In the genomic region with DNA sequence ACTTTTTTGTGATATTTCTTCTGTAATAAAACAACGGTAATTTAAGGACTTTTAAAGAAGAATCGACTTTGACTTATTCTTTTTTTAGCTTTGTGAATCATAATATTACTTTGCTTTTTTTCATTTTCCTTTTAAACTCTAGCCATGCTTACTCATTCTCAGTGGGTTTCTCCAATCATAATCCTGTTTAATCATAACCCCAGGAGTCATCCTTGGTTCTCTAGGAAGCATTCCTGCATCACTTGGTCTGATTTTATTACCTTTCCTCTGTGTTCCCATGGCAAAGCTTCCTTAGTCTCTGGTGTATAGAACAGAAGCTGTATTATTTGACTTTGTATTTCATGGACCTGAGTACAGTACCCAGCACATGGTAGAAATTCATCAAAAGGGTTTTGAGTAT, we compare ENCODE assay signal across 21 cellular contexts.
DNase-seq lines count a peak whose midpoint lies in the region; ATAC-seq and TF ChIP-seq lines count a peak whose summit lies in the region.
"Had no signal": no experiment of that assay in that cellular context is flagged by ENCODE, and none has a peak within 500 bp of the region (broad histone marks: within the 10 kb centered on the region; RNA-seq: fewer than 3 reads in every experiment).

No MANE protein-coding gene starts in this region.

- WGBS in SK-N-SH (ENCODE audit: low lambda C conversion rate): 39% methylated on average over 2 of the region's 2 CpGs

- TF ChIP-seq CTCF in SK-N-SH (IDR thresholded peaks at IDR 0.05) (no peak), foreskin keratinocyte (conservative IDR thresholded peaks at IDR 0.05) (no peak)

- DNase-seq in A172 (ENCODE audit: low spot score) (peak; percentile 30), GM04503 (ENCODE audit: low read depth) (peak; percentile 34), SK-N-SH (no peak), foreskin keratinocyte (peak; percentile 16 to 54), GDM1 (lab: John Stamatoyannopoulos, UW) (no peak), cerebellum (ENCODE audit: low spot score) (no peak)
- DNase-seq: activated CD4-positive, alpha-beta memory T cell treated with anti-CD3 and anti-CD28 coated beads for 36 hours; activated T-cell treated with anti-CD3 and anti-CD28 coated beads, Interleukin-2, amount 50 U/mL, for 72 hours; central memory CD4-positive, alpha-beta T cell; effector memory CD4-positive, alpha-beta T cell; GF-D8; MG63; naive thymus-derived CD8-positive, alpha-beta T cell; NCI-H2029 treated with DMSO at 0.1 percent for 48 hours; NCI-H526; uterus had no signal

- POLR2A ChIA-PET in SK-N-SH (lab: Yijun Ruan, JAX): no interaction called here

- peaks cover 3 to 12% of the 10 kb centered on the region in 2 experiments for H3K36me3 ChIP-seq in SK-N-SH (replicated peaks in 1 of 2; ENCODE audit: control insufficient read depth in 1 of 2, insufficient read depth in 2 of 2, low read length in 1 of 2)
- H3K36me3 ChIP-seq: gastroesophageal sphincter, MG63, uterus had no signal

- peaks cover 4% of the 10 kb centered on the region for H3F3A ChIP-seq in SK-N-SH (replicated peaks; ENCODE audit: insufficient read depth)

- no peak for TF ChIP-seq RAD21 in SK-N-SH (IDR thresholded peaks at IDR 0.05; ENCODE audit: low read length)

- H3K9me3 ChIP-seq in SK-N-SH: no peaks in the 10 kb centered on the region
- H3K9me3 ChIP-seq: gastroesophageal sphincter, MG63, uterus had no signal

- TF ChIP-seq EP300 in SK-N-SH (IDR thresholded peaks at IDR 0.05; ENCODE audit: borderline replicate concordance in 1 of 2, low read depth in 1 of 2, low read length in 1 of 2): no peak

- H3K4me3 ChIP-seq in SK-N-SH (ENCODE audit: low read depth in 2 of 2, low read length in 1 of 2): no peak overlapping the region
- H3K4me3 ChIP-seq: gastroesophageal sphincter, lung, MG63, uterus had no signal

- no peak overlapping the region for H3K4me2 ChIP-seq in SK-N-SH

- H3K27me3 ChIP-seq in SK-N-SH (ENCODE audit: insufficient read depth): no peaks in the 10 kb centered on the region
- no peaks in the 10 kb centered on the region for H3K27me3 ChIP-seq in foreskin keratinocyte
- H3K27me3 ChIP-seq: gastroesophageal sphincter, MG63, uterus had no signal

- CTCF ChIA-PET in SK-N-SH (lab: Yijun Ruan, JAX): interaction anchor here (1.2 kb wide), 1 partner anchor 185 kb away, joined by 3 read pairs; no protein-coding TSS in a partner anchor

- H3K9ac ChIP-seq in SK-N-SH: no peak overlapping the region

- H4K20me1 ChIP-seq in SK-N-SH (ENCODE audit: insufficient read depth): no peaks in the 10 kb centered on the region

- H3K79me2 ChIP-seq in SK-N-SH (ENCODE audit: insufficient read depth): peaks cover 6% of the 10 kb centered on the region; the same call in 1 of the 2 replicates

- H3K27ac ChIP-seq in SK-N-SH (ENCODE audit: low read depth in 2 of 2, low read length in 1 of 2) (peak overlapping the region in 1 of 2 experiments; percentile 62; a peak in 2 of 4 replicates), foreskin keratinocyte (no peak overlapping the region)
- H3K27ac ChIP-seq: gastroesophageal sphincter, uterus had no signal

- H2AFZ ChIP-seq in SK-N-SH (ENCODE audit: low read depth): no peak overlapping the region

- H3K9me2 ChIP-seq in SK-N-SH: no peaks in the 10 kb centered on the region

- ATAC-seq in foreskin keratinocyte: peak; percentile 78
- no peak for ATAC-seq in HG02852 (IDR thresholded peaks at IDR 0.05; ENCODE audit: unreplicated experiment)
- ATAC-seq in GM18909 (IDR thresholded peaks at IDR 0.05; ENCODE audit: poor library complexity, unreplicated experiment): no peak
- ATAC-seq: activated T-cell treated with anti-CD3 and anti-CD28 coated beads, Interleukin-2, amount 50 U/mL, for 72 hours; gastroesophageal sphincter; HCT116; naive thymus-derived CD8-positive, alpha-beta T cell had no signal

- H3K4me1 ChIP-seq in SK-N-SH (ENCODE audit: control insufficient read depth in 1 of 2, insufficient read depth in 2 of 2, low read depth in 1 of 2, low read length in 1 of 2): peaks cover 0 to 12% of the 10 kb centered on the region in 2 experiments; a peak in 2 of 4 replicates
- peaks cover 7% of the 10 kb centered on the region for H3K4me1 ChIP-seq in foreskin keratinocyte
- H3K4me1 ChIP-seq: gastroesophageal sphincter, uterus had no signal

TF ChIP-seq in SK-N-SH, 30 proteins besides CTCF, POLR2A, EP300 and RAD21:
- TF ChIP-seq RCOR1 (IDR thresholded peaks at IDR 0.05; ENCODE audit: low read length) (no peak), RXRA (IDR thresholded peaks at IDR 0.05; ENCODE audit: borderline replicate concordance, low read depth) (no peak), JUND (IDR thresholded peaks at IDR 0.05) (peak; percentile 33; the same call in 1 of the 2 replicates), MEF2A (IDR thresholded peaks at IDR 0.05; ENCODE audit: borderline replicate concordance, low read depth) (0 out of 2 replicates have a peak, but pooled peaks have one; percentile 43), FOSL2 (IDR thresholded peaks at IDR 0.05; ENCODE audit: borderline replicate concordance, low read depth) (peak; percentile 49)
- TF ChIP-seq, protein P1, sequence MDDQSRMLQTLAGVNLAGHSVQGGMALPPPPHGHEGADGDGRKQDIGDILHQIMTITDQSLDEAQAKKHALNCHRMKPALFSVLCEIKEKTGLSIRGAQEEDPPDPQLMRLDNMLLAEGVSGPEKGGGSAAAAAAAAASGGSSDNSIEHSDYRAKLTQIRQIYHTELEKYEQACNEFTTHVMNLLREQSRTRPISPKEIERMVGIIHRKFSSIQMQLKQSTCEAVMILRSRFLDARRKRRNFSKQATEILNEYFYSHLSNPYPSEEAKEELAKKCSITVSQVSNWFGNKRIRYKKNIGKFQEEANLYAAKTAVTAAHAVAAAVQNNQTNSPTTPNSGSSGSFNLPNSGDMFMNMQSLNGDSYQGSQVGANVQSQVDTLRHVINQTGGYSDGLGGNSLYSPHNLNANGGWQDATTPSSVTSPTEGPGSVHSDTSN (IDR thresholded peaks at IDR 0.05): no peak

Comparison
In these comparisons a context has a peak if more than half of its experiments do, and no peak if none do; other contexts are left out.
1. DNase-seq: peak in A172 (single experiment), GM04503 (single experiment) and foreskin keratinocyte (2 of 2); none in SK-N-SH (single experiment), GDM1 (single experiment) and cerebellum (single experiment).